Comparison of ENCODE assay signal across 1 cellular context in the genomic region with DNA sequence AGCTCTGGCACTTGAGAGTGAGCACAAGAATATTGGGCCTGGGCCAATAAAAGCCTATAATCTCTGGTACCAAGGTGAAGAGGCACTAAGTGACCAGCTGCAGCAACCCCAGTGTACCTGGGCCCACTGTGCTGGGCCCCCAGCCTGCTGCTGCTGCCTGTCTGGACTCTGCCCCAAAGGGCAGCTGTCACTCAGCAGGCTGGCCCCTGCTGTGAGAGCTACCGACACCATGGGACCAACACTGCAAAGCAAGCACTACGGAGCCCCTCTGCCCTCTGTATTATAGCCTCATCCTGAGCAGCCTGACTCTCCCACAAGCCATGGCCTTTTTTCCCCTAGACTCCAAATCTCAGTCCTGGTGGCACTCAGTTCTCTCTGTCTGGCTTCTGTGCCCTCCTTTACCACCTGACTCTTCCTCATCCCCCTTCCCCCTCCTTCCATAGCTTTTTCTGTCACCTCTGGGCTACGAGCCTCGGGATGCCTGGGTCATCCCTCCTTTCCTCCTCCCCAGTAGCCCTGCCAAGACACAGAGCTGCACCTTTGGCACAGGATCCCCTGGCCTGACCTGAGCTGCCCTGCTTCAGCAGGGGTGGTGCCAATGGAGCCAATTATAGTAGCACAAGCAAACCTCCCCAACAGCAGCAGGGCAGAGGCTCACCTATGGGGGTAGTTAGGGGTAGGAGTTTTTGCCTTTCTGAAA.
TF ChIP-seq lines count a peak whose summit lies in the region.

No MANE protein-coding gene starts in this region.

TF ChIP-seq in HepG2, 621 proteins besides CTCF, POLR2A, EP300 and RAD21 (continued from another document):
- TF ChIP-seq, protein P1, sequence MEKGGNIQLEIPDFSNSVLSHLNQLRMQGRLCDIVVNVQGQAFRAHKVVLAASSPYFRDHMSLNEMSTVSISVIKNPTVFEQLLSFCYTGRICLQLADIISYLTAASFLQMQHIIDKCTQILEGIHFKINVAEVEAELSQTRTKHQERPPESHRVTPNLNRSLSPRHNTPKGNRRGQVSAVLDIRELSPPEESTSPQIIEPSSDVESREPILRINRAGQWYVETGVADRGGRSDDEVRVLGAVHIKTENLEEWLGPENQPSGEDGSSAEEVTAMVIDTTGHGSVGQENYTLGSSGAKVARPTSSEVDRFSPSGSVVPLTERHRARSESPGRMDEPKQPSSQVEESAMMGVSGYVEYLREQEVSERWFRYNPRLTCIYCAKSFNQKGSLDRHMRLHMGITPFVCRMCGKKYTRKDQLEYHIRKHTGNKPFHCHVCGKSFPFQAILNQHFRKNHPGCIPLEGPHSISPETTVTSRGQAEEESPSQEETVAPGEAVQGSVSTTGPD (CRISPR knock-in tag; IDR thresholded peaks at IDR 0.05), result no peak
- no peak for TF ChIP-seq ZNF558 (CRISPR knock-in tag; IDR thresholded peaks at IDR 0.05; ENCODE audit: borderline replicate concordance)
- no peak for TF ChIP-seq PRMT3 (CRISPR knock-in tag; IDR thresholded peaks at IDR 0.05; ENCODE audit: borderline replicate concordance, low read depth)
- 0 out of 2 replicates have a peak, but pooled peaks have one; percentile 30 for TF ChIP-seq ZBTB7B (CRISPR knock-in tag; IDR thresholded peaks at IDR 0.05)
- 0 out of 2 replicates have a peak, but pooled peaks have one; percentile 10 for TF ChIP-seq KDM5B (CRISPR knock-in tag; IDR thresholded peaks at IDR 0.05; ENCODE audit: borderline replicate concordance)
- TF ChIP-seq, protein P2, sequence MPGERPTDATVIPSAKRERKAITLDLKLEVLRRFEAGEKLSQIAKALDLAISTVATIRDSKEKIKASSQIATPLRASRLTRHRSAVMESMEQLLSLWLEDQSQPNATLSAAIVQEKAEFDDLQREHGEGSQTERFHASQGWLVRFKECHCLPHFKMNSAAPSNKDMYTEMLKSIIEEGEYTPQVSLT (CRISPR knock-in tag; IDR thresholded peaks at IDR 0.05; ENCODE audit: borderline replicate concordance, low read depth), result no peak
- TF ChIP-seq SMAD3 (CRISPR knock-in tag; IDR thresholded peaks at IDR 0.05), result no peak
- no peak for TF ChIP-seq XRCC5 (optimal IDR thresholded peaks at IDR 0.05; ENCODE audit: low read length)
- TF ChIP-seq, protein P3, sequence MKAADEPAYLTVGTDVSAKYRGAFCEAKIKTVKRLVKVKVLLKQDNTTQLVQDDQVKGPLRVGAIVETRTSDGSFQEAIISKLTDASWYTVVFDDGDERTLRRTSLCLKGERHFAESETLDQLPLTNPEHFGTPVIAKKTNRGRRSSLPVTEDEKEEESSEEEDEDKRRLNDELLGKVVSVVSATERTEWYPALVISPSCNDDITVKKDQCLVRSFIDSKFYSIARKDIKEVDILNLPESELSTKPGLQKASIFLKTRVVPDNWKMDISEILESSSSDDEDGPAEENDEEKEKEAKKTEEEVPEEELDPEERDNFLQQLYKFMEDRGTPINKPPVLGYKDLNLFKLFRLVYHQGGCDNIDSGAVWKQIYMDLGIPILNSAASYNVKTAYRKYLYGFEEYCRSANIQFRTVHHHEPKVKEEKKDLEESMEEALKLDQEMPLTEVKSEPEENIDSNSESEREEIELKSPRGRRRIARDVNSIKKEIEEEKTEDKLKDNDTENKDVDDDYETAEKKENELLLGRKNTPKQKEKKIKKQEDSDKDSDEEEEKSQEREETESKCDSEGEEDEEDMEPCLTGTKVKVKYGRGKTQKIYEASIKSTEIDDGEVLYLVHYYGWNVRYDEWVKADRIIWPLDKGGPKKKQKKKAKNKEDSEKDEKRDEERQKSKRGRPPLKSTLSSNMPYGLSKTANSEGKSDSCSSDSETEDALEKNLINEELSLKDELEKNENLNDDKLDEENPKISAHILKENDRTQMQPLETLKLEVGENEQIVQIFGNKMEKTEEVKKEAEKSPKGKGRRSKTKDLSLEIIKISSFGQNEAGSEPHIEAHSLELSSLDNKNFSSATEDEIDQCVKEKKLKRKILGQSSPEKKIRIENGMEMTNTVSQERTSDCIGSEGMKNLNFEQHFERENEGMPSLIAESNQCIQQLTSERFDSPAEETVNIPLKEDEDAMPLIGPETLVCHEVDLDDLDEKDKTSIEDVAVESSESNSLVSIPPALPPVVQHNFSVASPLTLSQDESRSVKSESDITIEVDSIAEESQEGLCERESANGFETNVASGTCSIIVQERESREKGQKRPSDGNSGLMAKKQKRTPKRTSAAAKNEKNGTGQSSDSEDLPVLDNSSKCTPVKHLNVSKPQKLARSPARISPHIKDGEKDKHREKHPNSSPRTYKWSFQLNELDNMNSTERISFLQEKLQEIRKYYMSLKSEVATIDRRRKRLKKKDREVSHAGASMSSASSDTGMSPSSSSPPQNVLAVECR (CRISPR knock-in tag; IDR thresholded peaks at IDR 0.05; ENCODE audit: borderline replicate concordance), result no peak; the same call in 1 of the 2 replicates
- TF ChIP-seq, protein P4, sequence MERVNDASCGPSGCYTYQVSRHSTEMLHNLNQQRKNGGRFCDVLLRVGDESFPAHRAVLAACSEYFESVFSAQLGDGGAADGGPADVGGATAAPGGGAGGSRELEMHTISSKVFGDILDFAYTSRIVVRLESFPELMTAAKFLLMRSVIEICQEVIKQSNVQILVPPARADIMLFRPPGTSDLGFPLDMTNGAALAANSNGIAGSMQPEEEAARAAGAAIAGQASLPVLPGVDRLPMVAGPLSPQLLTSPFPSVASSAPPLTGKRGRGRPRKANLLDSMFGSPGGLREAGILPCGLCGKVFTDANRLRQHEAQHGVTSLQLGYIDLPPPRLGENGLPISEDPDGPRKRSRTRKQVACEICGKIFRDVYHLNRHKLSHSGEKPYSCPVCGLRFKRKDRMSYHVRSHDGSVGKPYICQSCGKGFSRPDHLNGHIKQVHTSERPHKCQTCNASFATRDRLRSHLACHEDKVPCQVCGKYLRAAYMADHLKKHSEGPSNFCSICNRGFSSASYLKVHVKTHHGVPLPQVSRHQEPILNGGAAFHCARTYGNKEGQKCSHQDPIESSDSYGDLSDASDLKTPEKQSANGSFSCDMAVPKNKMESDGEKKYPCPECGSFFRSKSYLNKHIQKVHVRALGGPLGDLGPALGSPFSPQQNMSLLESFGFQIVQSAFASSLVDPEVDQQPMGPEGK (CRISPR knock-in tag; IDR thresholded peaks at IDR 0.05), result peak; percentile 66
- TF ChIP-seq RXRB (CRISPR knock-in tag; IDR thresholded peaks at IDR 0.05; ENCODE audit: borderline replicate concordance), result no peak
- TF ChIP-seq ZEB1 (IDR thresholded peaks at IDR 0.05; ENCODE audit: insufficient replicate concordance, low read depth), result no peak
- TF ChIP-seq, protein P5, sequence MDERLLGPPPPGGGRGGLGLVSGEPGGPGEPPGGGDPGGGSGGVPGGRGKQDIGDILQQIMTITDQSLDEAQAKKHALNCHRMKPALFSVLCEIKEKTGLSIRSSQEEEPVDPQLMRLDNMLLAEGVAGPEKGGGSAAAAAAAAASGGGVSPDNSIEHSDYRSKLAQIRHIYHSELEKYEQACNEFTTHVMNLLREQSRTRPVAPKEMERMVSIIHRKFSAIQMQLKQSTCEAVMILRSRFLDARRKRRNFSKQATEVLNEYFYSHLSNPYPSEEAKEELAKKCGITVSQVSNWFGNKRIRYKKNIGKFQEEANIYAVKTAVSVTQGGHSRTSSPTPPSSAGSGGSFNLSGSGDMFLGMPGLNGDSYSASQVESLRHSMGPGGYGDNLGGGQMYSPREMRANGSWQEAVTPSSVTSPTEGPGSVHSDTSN (CRISPR knock-in tag; IDR thresholded peaks at IDR 0.05), result peak; percentile 84
- no peak for TF ChIP-seq ZNF557 (CRISPR knock-in tag; IDR thresholded peaks at IDR 0.05)
- TF ChIP-seq SP5 (CRISPR knock-in tag; IDR thresholded peaks at IDR 0.05; ENCODE audit: borderline replicate concordance, low read depth), result no peak
- no peak for TF ChIP-seq HOXA5 (CRISPR knock-in tag; IDR thresholded peaks at IDR 0.05)
- TF ChIP-seq, protein P6, sequence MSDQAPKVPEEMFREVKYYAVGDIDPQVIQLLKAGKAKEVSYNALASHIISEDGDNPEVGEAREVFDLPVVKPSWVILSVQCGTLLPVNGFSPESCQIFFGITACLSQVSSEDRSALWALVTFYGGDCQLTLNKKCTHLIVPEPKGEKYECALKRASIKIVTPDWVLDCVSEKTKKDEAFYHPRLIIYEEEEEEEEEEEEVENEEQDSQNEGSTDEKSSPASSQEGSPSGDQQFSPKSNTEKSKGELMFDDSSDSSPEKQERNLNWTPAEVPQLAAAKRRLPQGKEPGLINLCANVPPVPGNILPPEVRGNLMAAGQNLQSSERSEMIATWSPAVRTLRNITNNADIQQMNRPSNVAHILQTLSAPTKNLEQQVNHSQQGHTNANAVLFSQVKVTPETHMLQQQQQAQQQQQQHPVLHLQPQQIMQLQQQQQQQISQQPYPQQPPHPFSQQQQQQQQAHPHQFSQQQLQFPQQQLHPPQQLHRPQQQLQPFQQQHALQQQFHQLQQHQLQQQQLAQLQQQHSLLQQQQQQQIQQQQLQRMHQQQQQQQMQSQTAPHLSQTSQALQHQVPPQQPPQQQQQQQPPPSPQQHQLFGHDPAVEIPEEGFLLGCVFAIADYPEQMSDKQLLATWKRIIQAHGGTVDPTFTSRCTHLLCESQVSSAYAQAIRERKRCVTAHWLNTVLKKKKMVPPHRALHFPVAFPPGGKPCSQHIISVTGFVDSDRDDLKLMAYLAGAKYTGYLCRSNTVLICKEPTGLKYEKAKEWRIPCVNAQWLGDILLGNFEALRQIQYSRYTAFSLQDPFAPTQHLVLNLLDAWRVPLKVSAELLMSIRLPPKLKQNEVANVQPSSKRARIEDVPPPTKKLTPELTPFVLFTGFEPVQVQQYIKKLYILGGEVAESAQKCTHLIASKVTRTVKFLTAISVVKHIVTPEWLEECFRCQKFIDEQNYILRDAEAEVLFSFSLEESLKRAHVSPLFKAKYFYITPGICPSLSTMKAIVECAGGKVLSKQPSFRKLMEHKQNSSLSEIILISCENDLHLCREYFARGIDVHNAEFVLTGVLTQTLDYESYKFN (CRISPR knock-in tag; conservative IDR thresholded peaks at IDR 0.05), result peak; percentile 48
- TF ChIP-seq, protein P7, sequence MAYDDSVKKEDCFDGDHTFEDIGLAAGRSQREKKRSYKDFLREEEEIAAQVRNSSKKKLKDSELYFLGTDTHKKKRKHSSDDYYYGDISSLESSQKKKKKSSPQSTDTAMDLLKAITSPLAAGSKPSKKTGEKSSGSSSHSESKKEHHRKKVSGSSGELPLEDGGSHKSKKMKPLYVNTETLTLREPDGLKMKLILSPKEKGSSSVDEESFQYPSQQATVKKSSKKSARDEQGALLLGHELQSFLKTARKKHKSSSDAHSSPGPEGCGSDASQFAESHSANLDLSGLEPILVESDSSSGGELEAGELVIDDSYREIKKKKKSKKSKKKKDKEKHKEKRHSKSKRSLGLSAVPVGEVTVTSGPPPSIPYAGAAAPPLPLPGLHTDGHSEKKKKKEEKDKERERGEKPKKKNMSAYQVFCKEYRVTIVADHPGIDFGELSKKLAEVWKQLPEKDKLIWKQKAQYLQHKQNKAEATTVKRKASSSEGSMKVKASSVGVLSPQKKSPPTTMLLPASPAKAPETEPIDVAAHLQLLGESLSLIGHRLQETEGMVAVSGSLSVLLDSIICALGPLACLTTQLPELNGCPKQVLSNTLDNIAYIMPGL (CRISPR knock-in tag; IDR thresholded peaks at IDR 0.05; ENCODE audit: borderline replicate concordance in 1 of 2, low read depth in 1 of 2), result no peak
- TF ChIP-seq PAF1 (CRISPR knock-in tag; IDR thresholded peaks at IDR 0.05), result no peak
- 0 out of 2 replicates have a peak, but pooled peaks have one; percentile 16 for TF ChIP-seq SALL1 (CRISPR knock-in tag; IDR thresholded peaks at IDR 0.05)
- TF ChIP-seq, protein P8, sequence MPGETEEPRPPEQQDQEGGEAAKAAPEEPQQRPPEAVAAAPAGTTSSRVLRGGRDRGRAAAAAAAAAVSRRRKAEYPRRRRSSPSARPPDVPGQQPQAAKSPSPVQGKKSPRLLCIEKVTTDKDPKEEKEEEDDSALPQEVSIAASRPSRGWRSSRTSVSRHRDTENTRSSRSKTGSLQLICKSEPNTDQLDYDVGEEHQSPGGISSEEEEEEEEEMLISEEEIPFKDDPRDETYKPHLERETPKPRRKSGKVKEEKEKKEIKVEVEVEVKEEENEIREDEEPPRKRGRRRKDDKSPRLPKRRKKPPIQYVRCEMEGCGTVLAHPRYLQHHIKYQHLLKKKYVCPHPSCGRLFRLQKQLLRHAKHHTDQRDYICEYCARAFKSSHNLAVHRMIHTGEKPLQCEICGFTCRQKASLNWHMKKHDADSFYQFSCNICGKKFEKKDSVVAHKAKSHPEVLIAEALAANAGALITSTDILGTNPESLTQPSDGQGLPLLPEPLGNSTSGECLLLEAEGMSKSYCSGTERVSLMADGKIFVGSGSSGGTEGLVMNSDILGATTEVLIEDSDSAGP (CRISPR knock-in tag; IDR thresholded peaks at IDR 0.05; ENCODE audit: borderline replicate concordance), result peak; percentile 24; the same call in 1 of the 2 replicates
- peak; percentile 67; the same call in 1 of the 2 replicates for TF ChIP-seq ZNF768 (CRISPR knock-in tag; IDR thresholded peaks at IDR 0.05)
- TF ChIP-seq CEBPG (CRISPR knock-in tag; IDR thresholded peaks at IDR 0.05), result no peak
- TF ChIP-seq MXD4 (CRISPR knock-in tag; IDR thresholded peaks at IDR 0.05), result 0 out of 2 replicates have a peak, but pooled peaks have one; percentile 27
- no peak for TF ChIP-seq NFE2L2 (IDR thresholded peaks at IDR 0.05; ENCODE audit: low read length)
- no peak for TF ChIP-seq ZNF235 (CRISPR knock-in tag; IDR thresholded peaks at IDR 0.05; ENCODE audit: borderline replicate concordance)
- TF ChIP-seq, protein P9, sequence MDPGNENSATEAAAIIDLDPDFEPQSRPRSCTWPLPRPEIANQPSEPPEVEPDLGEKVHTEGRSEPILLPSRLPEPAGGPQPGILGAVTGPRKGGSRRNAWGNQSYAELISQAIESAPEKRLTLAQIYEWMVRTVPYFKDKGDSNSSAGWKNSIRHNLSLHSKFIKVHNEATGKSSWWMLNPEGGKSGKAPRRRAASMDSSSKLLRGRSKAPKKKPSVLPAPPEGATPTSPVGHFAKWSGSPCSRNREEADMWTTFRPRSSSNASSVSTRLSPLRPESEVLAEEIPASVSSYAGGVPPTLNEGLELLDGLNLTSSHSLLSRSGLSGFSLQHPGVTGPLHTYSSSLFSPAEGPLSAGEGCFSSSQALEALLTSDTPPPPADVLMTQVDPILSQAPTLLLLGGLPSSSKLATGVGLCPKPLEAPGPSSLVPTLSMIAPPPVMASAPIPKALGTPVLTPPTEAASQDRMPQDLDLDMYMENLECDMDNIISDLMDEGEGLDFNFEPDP (CRISPR knock-in tag; conservative IDR thresholded peaks at IDR 0.05), result no peak
- no peak for TF ChIP-seq MZF1 (CRISPR knock-in tag; IDR thresholded peaks at IDR 0.05; ENCODE audit: borderline replicate concordance)
- no peak for TF ChIP-seq HNRNPK (IDR thresholded peaks at IDR 0.05; ENCODE audit: low read depth, low read length, poor library complexity, severe bottlenecking)
- no peak for TF ChIP-seq ZFP62 (CRISPR knock-in tag; IDR thresholded peaks at IDR 0.05)
